In genomic region chr5:54520940-54521339, GRCh38 we compare ENCODE assay signal across 8 cellular contexts. TPM values are rescaled to one million over a fixed set of nuclear protein-coding genes. Genes with fewer than 3 reads are reported as not detected.
DNase-seq lines count a peak whose midpoint lies in the region; TF ChIP-seq lines count a peak whose summit lies in the region.

No MANE protein-coding gene starts in this region.

- no peak for TF ChIP-seq CTCF in BJ (IDR thresholded peaks at IDR 0.05; ENCODE audit: insufficient read depth, low read depth, low read length)
- TF ChIP-seq CTCF in OCI-LY1 (IDR thresholded peaks at IDR 0.05; ENCODE audit: low read length), result no peak
- TF ChIP-seq CTCF in neural progenitor cell (IDR thresholded peaks at IDR 0.05), result no peak

- H3K27me3 Mint-ChIP-seq in neural progenitor cell (ENCODE audit: insufficient read depth, low read depth), result peaks cover 3% of the 10 kb centered on the region

- H3K4me3 Mint-ChIP-seq in neural progenitor cell, result peak overlapping the region; percentile 87

- POLR2A ChIA-PET in BJ (lab: Charles Lee), result no interaction called here

- H3K4me1 Mint-ChIP-seq in neural progenitor cell, result peaks cover 49% of the 10 kb centered on the region

- no peaks in the 10 kb centered on the region for H3F3A ChIP-seq in OCI-LY1 (ENCODE audit: insufficient read depth, low read length)
- H3F3A ChIP-seq in neural progenitor cell (ENCODE audit: low read depth), result peaks cover 10% of the 10 kb centered on the region

- H3K9me3 Mint-ChIP-seq in neural progenitor cell, result peaks cover 3% of the 10 kb centered on the region

- H3K9ac ChIP-seq in OCI-LY1 (ENCODE audit: low read length), result peak overlapping the region; percentile 50; the same call in 1 of the 2 replicates
- H3K9ac ChIP-seq in endocrine pancreas (ENCODE audit: control insufficient read depth, insufficient read depth, low read length), result no peak overlapping the region
- H3K9ac ChIP-seq in neural progenitor cell, result no peak overlapping the region

- DNase-seq in BJ (ENCODE audit: low read depth) (no peak), neural progenitor cell (ENCODE audit: low spot score) (no peak), NCI-H526 treated with DMSO at 0.1 percent for 48 hours (lab: John Stamatoyannopoulos, UW) (no peak), C1 segment of cervical spinal cord (lab: John Stamatoyannopoulos, UW) (no peak), SJCRH30 (no peak), CD1c-positive myeloid dendritic cell (ENCODE audit: extremely low spot score) (no peak)

- no peak overlapping the region for H2AFZ ChIP-seq in OCI-LY1 (ENCODE audit: low read length)
- H2AFZ ChIP-seq in neural progenitor cell (replicated peaks), result no peak overlapping the region

- H4K20me1 ChIP-seq in OCI-LY1 (ENCODE audit: insufficient read depth, low read length) (no peaks in the 10 kb centered on the region; the same call in 1 of the 2 replicates), neural progenitor cell (ENCODE audit: low read depth) (peaks cover 48% of the 10 kb centered on the region)

- H3K4me1 ChIP-seq in OCI-LY1 (ENCODE audit: insufficient read depth, low read length, severe bottlenecking) (peaks cover 49% of the 10 kb centered on the region), endocrine pancreas (ENCODE audit: control insufficient read depth, insufficient read depth, low read length) (peaks cover 3% of the 10 kb centered on the region), neural progenitor cell (peaks cover 44% of the 10 kb centered on the region), SJCRH30 (no peaks in the 10 kb centered on the region)

- no peaks in the 10 kb centered on the region for H3K9me2 ChIP-seq in OCI-LY1 (ENCODE audit: low read depth, low read length)

- H3K4me3 ChIP-seq in BJ (ENCODE audit: low read depth, low read length) (peak overlapping the region; percentile 65), OCI-LY1 (ENCODE audit: low read depth, low read length, poor library complexity, severe bottlenecking) (peak overlapping the region; percentile 85), endocrine pancreas (ENCODE audit: control insufficient read depth, insufficient read depth, low read length) (peak overlapping the region; percentile 77), neural progenitor cell (peak overlapping the region; percentile 88), SJCRH30 (no peak overlapping the region)

- peak overlapping the region; percentile 72 for H3K4me2 ChIP-seq in OCI-LY1 (ENCODE audit: low read length)
- H3K4me2 ChIP-seq in neural progenitor cell, result peak overlapping the region; percentile 84

- no peak overlapping the region for H3K27ac Mint-ChIP-seq in neural progenitor cell

- no peaks in the 10 kb centered on the region for H3K27me3 ChIP-seq in BJ (ENCODE audit: control insufficient read depth, insufficient read depth, low read length)
- no peaks in the 10 kb centered on the region for H3K27me3 ChIP-seq in OCI-LY1 (ENCODE audit: insufficient read depth, low read length)
- H3K27me3 ChIP-seq in endocrine pancreas (ENCODE audit: control insufficient read depth, insufficient read depth, low read length), result no peaks in the 10 kb centered on the region
- peaks cover 9% of the 10 kb centered on the region for H3K27me3 ChIP-seq in neural progenitor cell
- H3K27me3 ChIP-seq in SJCRH30, result no peaks in the 10 kb centered on the region

- H3K36me3 ChIP-seq in BJ (ENCODE audit: control insufficient read depth, insufficient read depth, low read length) (peaks cover 13% of the 10 kb centered on the region), OCI-LY1 (ENCODE audit: insufficient read depth, low read length) (no peaks in the 10 kb centered on the region; the same call in 1 of the 2 replicates), endocrine pancreas (ENCODE audit: control insufficient read depth, insufficient read depth, low read length) (no peaks in the 10 kb centered on the region), neural progenitor cell (no peaks in the 10 kb centered on the region), SJCRH30 (no peaks in the 10 kb centered on the region)

- peaks cover 34% of the 10 kb centered on the region for H3K36me3 Mint-ChIP-seq in neural progenitor cell

- no peaks in the 10 kb centered on the region for H3K79me2 ChIP-seq in OCI-LY1 (ENCODE audit: insufficient read depth, low read length)
- peaks cover 80% of the 10 kb centered on the region for H3K79me2 ChIP-seq in neural progenitor cell (ENCODE audit: low read depth)

- CTCF ChIA-PET in BJ (lab: Yijun Ruan, JAX), result interaction anchor here (1.0 kb wide), 1 partner anchor 351 kb away, joined by 3 read pairs; no protein-coding TSS in a partner anchor

- H3K9me3 ChIP-seq in OCI-LY1 (ENCODE audit: low read length), result no peaks in the 10 kb centered on the region
- no peaks in the 10 kb centered on the region for H3K9me3 ChIP-seq in endocrine pancreas (ENCODE audit: control insufficient read depth, low read length)
- H3K9me3 ChIP-seq in neural progenitor cell (ENCODE audit: low read depth), result no peaks in the 10 kb centered on the region
- 0 out of 2 replicates have a peak, but pooled peaks cover 2% of the 10 kb centered on the region for H3K9me3 ChIP-seq in SJCRH30 (replicated peaks)

- H3K27ac ChIP-seq in OCI-LY1 (ENCODE audit: low read depth, low read length, poor library complexity, severe bottlenecking) (no peak overlapping the region), neural progenitor cell (no peak overlapping the region), SJCRH30 (no peak overlapping the region)

RNA-seq across cellular contexts. Expression of gene SNX18, which starts 3.4 kb away (rescaled TPM):
- polyA plus RNA-seq in BJ (2011; rRNA removed), result 33.3 and 47.0 TPM in 2 replicates
- 61.0 and 66.9 TPM in 2 replicates for polyA minus RNA-seq in BJ (2011; rRNA and poly(A)+ RNA removed)
- total RNA-seq in neural progenitor cell (ENCODE audit: low replicate concordance), result 17.9 and 20.0 TPM in 2 replicates
- 8.4 and 9.3 TPM in 2 replicates for total RNA-seq in SJCRH30 (2014; rRNA removed; shearing (Covaris generic))
